In the genomic region with DNA sequence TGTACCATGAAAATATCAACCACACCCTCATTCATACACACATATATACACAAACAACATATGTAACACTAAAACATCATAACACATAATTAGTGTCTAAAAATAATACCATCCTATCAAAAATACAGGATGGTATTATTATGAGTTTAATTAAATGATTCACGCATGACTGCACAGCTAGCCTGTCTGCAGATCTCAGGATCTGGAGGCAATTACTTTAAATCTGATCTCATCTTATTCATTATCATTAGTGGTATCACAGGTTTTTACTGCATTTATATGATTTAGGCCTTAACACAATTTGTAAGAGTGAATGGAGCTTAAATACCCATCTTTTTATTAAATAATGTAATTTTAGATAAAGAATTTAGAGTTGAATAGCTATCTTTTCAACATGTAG, we compare ENCODE assay signal across 23 cellular contexts.
"Had no signal": no experiment of that assay in that cellular context is flagged by ENCODE, and none has a peak within 500 bp of the region (broad histone marks: within the 10 kb centered on the region; RNA-seq: fewer than 3 reads in every experiment).

No MANE protein-coding gene starts in this region.

- H3K36me3 ChIP-seq: esophagus muscularis mucosa, gastroesophageal sphincter, heart left ventricle, left ventricle myocardium inferior, lower lobe of right lung had no signal

- H3K9me3 ChIP-seq: gastroesophageal sphincter, heart left ventricle, lower lobe of right lung, mucosa of descending colon had no signal

- DNase-seq: dermis blood vessel endothelial cell; dorsolateral prefrontal cortex; effector CD4-positive, alpha-beta T cell; effector memory CD4-positive, alpha-beta T cell; foreskin keratinocyte; heart left ventricle; hypothalamus; immature natural killer cell; islet precursor cell; kidney; kidney glomerular epithelial cell; left colon; left ventricle myocardium inferior; lower lobe of right lung; mesenchymal stem cell; mucosa of descending colon; naive B cell; naive thymus-derived CD8-positive, alpha-beta T cell had no signal

- H3K4me3 ChIP-seq: coronary artery, dorsolateral prefrontal cortex, esophagus muscularis mucosa, gastroesophageal sphincter, heart left ventricle, hepatocyte, left ventricle myocardium inferior, lower lobe of right lung, mucosa of descending colon had no signal

- ATAC-seq: foreskin keratinocyte; gastroesophageal sphincter; heart left ventricle; left colon; left lobe of liver; lower lobe of right lung; mucosa of descending colon; naive thymus-derived CD8-positive, alpha-beta T cell had no signal

- H3K27me3 ChIP-seq: dorsolateral prefrontal cortex, esophagus muscularis mucosa, foreskin keratinocyte, gastroesophageal sphincter, heart left ventricle, hepatocyte had no signal
